9 cellular contexts compared by ENCODE assay signal in the genomic region with DNA sequence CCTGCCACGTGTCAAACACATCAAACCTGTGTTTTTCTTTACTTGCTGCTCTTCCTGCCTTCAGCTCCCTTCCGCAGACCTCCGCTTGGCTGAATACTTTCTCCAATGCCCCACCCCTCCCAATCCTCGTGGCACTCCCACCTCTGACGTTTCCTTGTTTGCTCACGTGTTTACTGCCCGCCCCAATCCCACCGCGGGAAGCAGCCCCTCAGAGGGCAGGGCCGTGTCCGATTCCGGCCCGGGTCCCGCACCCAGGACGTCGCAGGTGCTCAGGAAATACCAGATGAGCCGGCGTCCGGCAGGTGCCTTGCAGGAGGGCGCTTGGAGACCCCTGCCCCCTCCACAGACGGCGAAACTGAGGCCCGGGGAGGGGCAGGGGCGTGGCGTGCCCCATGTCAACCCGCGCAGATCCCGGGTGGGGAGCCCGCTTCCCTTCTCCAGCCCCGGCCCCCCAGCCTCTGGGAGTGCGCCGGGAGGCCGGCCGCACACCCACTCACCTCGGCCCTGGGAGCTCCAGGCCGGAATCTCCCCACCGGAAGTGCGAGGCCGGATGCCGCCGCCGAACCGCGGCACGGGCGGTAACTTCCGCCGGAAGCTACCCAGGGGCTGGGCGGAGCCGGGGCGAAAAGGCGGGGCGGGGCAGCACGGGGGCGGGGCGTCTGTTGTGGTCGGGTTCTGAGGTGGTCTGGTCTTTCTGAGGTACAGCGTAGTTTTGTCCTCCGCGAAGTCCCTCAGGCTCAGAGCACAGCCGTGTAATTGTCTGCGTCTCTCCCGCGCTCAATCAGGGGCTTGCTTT. TPM values are rescaled to one million over a fixed set of nuclear protein-coding genes. Genes with fewer than 3 reads are reported as not detected.
DNase-seq lines count a peak whose midpoint lies in the region; ATAC-seq, FAIRE-seq and TF ChIP-seq lines count a peak whose summit lies in the region.
"Had no signal": no experiment of that assay in that cellular context is flagged by ENCODE, and none has a peak within 500 bp of the region (broad histone marks: within the 10 kb centered on the region; RNA-seq: fewer than 3 reads in every experiment).

No MANE protein-coding gene starts in this region.

- no peaks in the 10 kb centered on the region for H3K27me3 Mint-ChIP-seq in CD4-positive, alpha-beta T cell

- H3K27me3 ChIP-seq in CD4-positive, alpha-beta T cell (ENCODE audit: control insufficient read depth, insufficient read depth, low read length) = no peaks in the 10 kb centered on the region
- H3K27me3 ChIP-seq in OCI-LY1 (ENCODE audit: insufficient read depth, low read length) (no peaks in the 10 kb centered on the region), endothelial cell of umbilical vein (ENCODE audit: control insufficient read depth in 2 of 2, insufficient read depth in 2 of 2, low read length in 2 of 2) (no peaks in the 10 kb centered on the region)

- peaks cover 19% of the 10 kb centered on the region; the same call in 1 of the 2 replicates for H3K36me3 ChIP-seq in OCI-LY1 (ENCODE audit: insufficient read depth, low read length)
- peaks cover 5 to 26% of the 10 kb centered on the region in 2 experiments for H3K36me3 ChIP-seq in endothelial cell of umbilical vein (ENCODE audit: control insufficient read depth in 2 of 2, extremely low read depth in 1 of 2, insufficient read depth in 2 of 2, low read length in 2 of 2)

- H4K20me1 ChIP-seq in OCI-LY1 (ENCODE audit: insufficient read depth, low read length) (no peaks in the 10 kb centered on the region), endothelial cell of umbilical vein (replicated peaks; ENCODE audit: control insufficient read depth, extremely low read depth, insufficient read depth, low read length) (no peaks in the 10 kb centered on the region)

- H2AFZ ChIP-seq in OCI-LY1 (ENCODE audit: low read length) = no peak overlapping the region
- H2AFZ ChIP-seq in endothelial cell of umbilical vein (ENCODE audit: low read depth, low read length) = peak overlapping the region; percentile 63

- BruUV-seq in endothelial cell of umbilical vein (replicated peaks; lab: Mats Ljungman, UMichigan) = TSS peak; percentile 49

- peaks cover 76% of the 10 kb centered on the region for H3K4me1 Mint-ChIP-seq in CD4-positive, alpha-beta T cell (ENCODE audit: low read depth)

- dilution Hi-C loops in endothelial cell of umbilical vein (cut with MboI; ENCODE audit: extremely low pct_ligation_motif_present, low sequenced_read_pairs) = no loop called here

- no peaks in the 10 kb centered on the region for H3K9me2 ChIP-seq in OCI-LY1 (ENCODE audit: low read depth, low read length)

- ATAC-seq in CD4-positive, alpha-beta T cell (ENCODE audit: poor library complexity) = peak; percentile 73
- peak; percentile 67 for ATAC-seq in GM19452 (IDR thresholded peaks at IDR 0.05; ENCODE audit: unreplicated experiment)

- peak overlapping the region; percentile 82 for H3K4me3 ChIP-seq in OCI-LY1 (ENCODE audit: low read depth, low read length, poor library complexity, severe bottlenecking)
- H3K4me3 ChIP-seq in endothelial cell of umbilical vein (replicated peaks in 1 of 3; ENCODE audit: insufficient read depth in 1 of 3, low read depth in 1 of 3, low read length in 3 of 3) = peak overlapping the region; percentile 49 to 90 (median 67)

- intact Hi-C loops in CD4-positive, alpha-beta T cell (cut with DNase I, micrococcal nuclease) = loop anchor here (1.0 to 10.0 kb wide), 6 partner anchors 42 to 559 kb away; a partner anchor contains a TSS
- intact Hi-C loops in endothelial cell of umbilical vein (cut with micrococcal nuclease) = loop anchor here (1.0 to 10.0 kb wide), 5 partner anchors 14 to 549 kb away; a partner anchor contains a TSS

- peak overlapping the region; percentile 89 for H3K9ac ChIP-seq in OCI-LY1 (ENCODE audit: low read length)
- H3K9ac ChIP-seq in endothelial cell of umbilical vein (replicated peaks; ENCODE audit: extremely low read depth, insufficient read depth, low read length) = peak overlapping the region; percentile 97

- peak overlapping the region; percentile 95 for H3K4me2 ChIP-seq in OCI-LY1 (ENCODE audit: low read length)
- peak overlapping the region; percentile 76 for H3K4me2 ChIP-seq in endothelial cell of umbilical vein (ENCODE audit: insufficient read depth, low read length)

- H3K4me1 ChIP-seq in OCI-LY1 (ENCODE audit: insufficient read depth, low read length, severe bottlenecking) = peaks cover 28% of the 10 kb centered on the region
- peaks cover 8% of the 10 kb centered on the region for H3K4me1 ChIP-seq in endothelial cell of umbilical vein (ENCODE audit: control insufficient read depth, extremely low read depth, insufficient read depth, low read length)

- peak overlapping the region; percentile 84 for H3K27ac Mint-ChIP-seq in CD4-positive, alpha-beta T cell

- FAIRE-seq in endothelial cell of umbilical vein (lab: Jason Lieb, UNC) = peak; percentile 90

- POLR2A ChIA-PET in CD4-positive, alpha-beta T cell (lab: Charles Lee) = interaction anchor here (0.5 to 3.0 kb wide), 23 partner anchors 8 to 1394 kb away, joined by 3 to 33 read pairs (median 4); a partner anchor contains a TSS
- POLR2A ChIA-PET in endothelial cell of umbilical vein (lab: Charles Lee) = interaction anchor here (0.6 to 2.5 kb wide), 4 partner anchors 9 to 574 kb away, joined by 3 to 9 read pairs (median 4); a partner anchor contains a TSS

- no peak for TF ChIP-seq CTCF in CD4-positive, alpha-beta T cell (IDR thresholded peaks at IDR 0.05)
- TF ChIP-seq CTCF in OCI-LY1 (IDR thresholded peaks at IDR 0.05; ENCODE audit: low read length) (no peak), endothelial cell of umbilical vein (IDR thresholded peaks at IDR 0.05; ENCODE audit: extremely low read depth in 1 of 2, insufficient read depth in 1 of 2, low read depth in 1 of 2, low read length in 2 of 2) (no peak)

- H3K4me3 Mint-ChIP-seq in CD4-positive, alpha-beta T cell = peak overlapping the region; percentile 90

- DNase-seq in CD4-positive, alpha-beta T cell = peak; percentile 78 to 90 (median 83)
- DNase-seq in HS-5 (ENCODE audit: low read depth) = peak; percentile 74
- peak; percentile 80 for DNase-seq in activated T-cell treated with anti-CD3 and anti-CD28 coated beads for 1 hour (ENCODE audit: low read depth)
- peak; percentile 88 for DNase-seq in endothelial cell of umbilical vein (ENCODE audit: low read depth, low spot score)
- DNase-seq in midbrain (lab: John Stamatoyannopoulos, UW) = peak; percentile 89
- peak; percentile 66 to 75 for DNase-seq in stimulated activated CD8-positive, alpha-beta memory T cell treated with anti-CD3 and anti-CD28 coated beads, Interleukin-15, amount 100 ng/mL, for 4 hours (ENCODE audit: low read depth in 2 of 2)

- TF ChIP-seq POLR2A in endothelial cell of umbilical vein (IDR thresholded peaks at IDR 0.05; ENCODE audit: low read depth, low read length) = peak; percentile 68

- H3K79me2 ChIP-seq in OCI-LY1 (ENCODE audit: insufficient read depth, low read length) = peaks cover 7% of the 10 kb centered on the region; the same call in 1 of the 2 replicates
- peaks cover 23% of the 10 kb centered on the region for H3K79me2 ChIP-seq in endothelial cell of umbilical vein (ENCODE audit: control insufficient read depth, insufficient read depth, low read length)

- peak overlapping the region; percentile 100 for H3K27ac ChIP-seq in CD4-positive, alpha-beta T cell (ENCODE audit: low read depth, low read length)
- H3K27ac ChIP-seq in OCI-LY1 (ENCODE audit: low read depth, low read length, poor library complexity, severe bottlenecking) (peak overlapping the region; percentile 60), endothelial cell of umbilical vein (ENCODE audit: insufficient read depth, low read depth, low read length) (peak overlapping the region; percentile 94)

- H3K9me3 ChIP-seq in CD4-positive, alpha-beta T cell (ENCODE audit: control insufficient read depth, low read length) = no peaks in the 10 kb centered on the region
- no peaks in the 10 kb centered on the region for H3K9me3 ChIP-seq in OCI-LY1 (ENCODE audit: low read length)
- no peaks in the 10 kb centered on the region for H3K9me3 ChIP-seq in endothelial cell of umbilical vein (replicated peaks; ENCODE audit: control insufficient read depth, insufficient read depth, low read length)

- no peaks in the 10 kb centered on the region for H3F3A ChIP-seq in OCI-LY1 (ENCODE audit: insufficient read depth, low read length)

- CTCF ChIA-PET in CD4-positive, alpha-beta T cell (lab: Charles Lee) = interaction anchor here (1.9 to 2.0 kb wide), 3 partner anchors 15 to 58 kb away, joined by 7 to 8 read pairs (median 7); a partner anchor contains a TSS
- CTCF ChIA-PET in endothelial cell of umbilical vein (lab: Charles Lee) = interaction anchor here (0.6 to 2.3 kb wide), 10 partner anchors 9 to 593 kb away, joined by 3 to 10 read pairs (median 4); a partner anchor contains a TSS

- no peaks in the 10 kb centered on the region for H3K9me3 Mint-ChIP-seq in CD4-positive, alpha-beta T cell

- H3K9me1 ChIP-seq in endothelial cell of umbilical vein (replicated peaks; ENCODE audit: control insufficient read depth, extremely low read depth, insufficient read depth, low read length) = no peaks in the 10 kb centered on the region

- peaks cover 70% of the 10 kb centered on the region for H3K36me3 Mint-ChIP-seq in CD4-positive, alpha-beta T cell (ENCODE audit: low read depth)

TF ChIP-seq in endothelial cell of umbilical vein, 7 proteins besides CTCF, POLR2A, EP300 and RAD21 (continues in another document):
- TF ChIP-seq EZH2 (IDR thresholded peaks at IDR 0.05; ENCODE audit: borderline replicate concordance, low read depth, low read length, severe bottlenecking) = no peak
- peak; percentile 74 for TF ChIP-seq POLR2AphosphoS5 (IDR thresholded peaks at IDR 0.05; ENCODE audit: insufficient read depth, low read depth, low read length)

RNA-seq across cellular contexts. Expression of a gene that starts 42.3 kb away (rescaled TPM):
- 10 to 100 TPM; 85.6 TPM for total RNA-seq in CD4-positive, alpha-beta T cell
- 42.1 and 43.5 TPM in 2 replicates for total RNA-seq in endothelial cell of umbilical vein
- polyA plus RNA-seq in endothelial cell of umbilical vein = 35.1 and 38.0 TPM in 2 replicates
- polyA plus RNA-seq in endothelial cell of umbilical vein (2011; cell fraction: cytosol; rRNA removed) = 28.6 and 33.9 TPM in 2 replicates
- 51.3 and 64.4 TPM in 2 replicates for polyA plus RNA-seq in endothelial cell of umbilical vein (2011; cell fraction: nucleus; rRNA removed)
- 30.6 and 31.2 TPM in 2 replicates for polyA plus RNA-seq in endothelial cell of umbilical vein (2012)
- 51.8 and 74.7 TPM in 2 replicates for polyA minus RNA-seq in endothelial cell of umbilical vein
- polyA minus RNA-seq in endothelial cell of umbilical vein (2011; cell fraction: cytosol; rRNA and poly(A)+ RNA removed) = 13.0 TPM
- polyA minus RNA-seq in endothelial cell of umbilical vein (2011; cell fraction: nucleus; rRNA and poly(A)+ RNA removed) = 18.6 and 30.7 TPM in 2 replicates

RNA-seq across cellular contexts. Expression of a gene that starts 55.8 kb away (rescaled TPM):
- not detected for total RNA-seq in CD4-positive, alpha-beta T cell
- total RNA-seq in endothelial cell of umbilical vein = not detected in 2 replicates
- polyA plus RNA-seq in endothelial cell of umbilical vein = not detected in 2 replicates
- polyA plus RNA-seq in endothelial cell of umbilical vein (2011; cell fraction: cytosol; rRNA removed) = not detected in 2 replicates
- not detected in 2 replicates for polyA plus RNA-seq in endothelial cell of umbilical vein (2011; cell fraction: nucleus; rRNA removed)
- polyA plus RNA-seq in endothelial cell of umbilical vein (2012) = 0.10 TPM in 1 of 2 replicates, not detected in the other
- polyA minus RNA-seq in endothelial cell of umbilical vein = not detected in 2 replicates
- polyA minus RNA-seq in endothelial cell of umbilical vein (2011; cell fraction: cytosol; rRNA and poly(A)+ RNA removed) = not detected
- 0.14 TPM in 1 of 2 replicates, not detected in the other for polyA minus RNA-seq in endothelial cell of umbilical vein (2011; cell fraction: nucleus; rRNA and poly(A)+ RNA removed)
- total RNA-seq: subcutaneous adipose tissue had no signal

Comparison
In these comparisons a context has a peak if more than half of its experiments do, and no peak if none do; other contexts are left out.
1. Peak in every context shown above with its lines: DNase-seq, ATAC-seq, H3K4me3 ChIP-seq and H3K27ac ChIP-seq.